In the genomic region with DNA sequence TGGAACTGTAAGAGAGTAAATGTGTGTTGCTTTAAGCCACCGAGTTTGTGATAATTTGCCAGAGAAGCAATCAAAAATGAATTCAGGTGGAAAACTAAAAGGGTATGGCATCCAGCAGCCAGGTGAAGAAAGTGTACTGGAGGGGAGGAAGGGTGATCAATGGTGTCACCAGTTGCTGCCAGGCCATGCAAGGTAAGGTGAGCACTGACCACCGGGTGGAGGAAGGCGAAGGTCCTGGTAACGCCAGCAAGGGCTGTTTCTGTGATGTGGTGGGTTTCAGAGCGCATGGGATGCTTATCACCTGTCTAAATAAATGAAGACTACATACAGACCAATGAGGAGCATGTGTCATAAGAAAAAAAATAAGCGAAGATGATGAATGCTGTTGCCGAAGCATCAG, we compare ENCODE assay signal across 7 cellular contexts.
"Had no signal": no experiment of that assay in that cellular context is flagged by ENCODE, and none has a peak within 500 bp of the region (broad histone marks: within the 10 kb centered on the region; RNA-seq: fewer than 3 reads in every experiment).

No MANE protein-coding gene starts in this region.

- H3K9me3 Mint-ChIP-seq: IgD-negative memory B cell had no signal

- H3K4me3 Mint-ChIP-seq: H9, IgD-negative memory B cell had no signal

- FAIRE-seq: H54, HTR-8/SVneo had no signal

- H3K27ac Mint-ChIP-seq: H9, IgD-negative memory B cell had no signal

- DNase-seq: GOT3, H9, HCEC 1CT, KBM-7 had no signal
